8 cellular contexts compared by ENCODE assay signal in genomic region chr7:28685660-28686417, GRCh38.
DNase-seq lines count a peak whose midpoint lies in the region; ATAC-seq and TF ChIP-seq lines count a peak whose summit lies in the region.

No MANE protein-coding gene starts in this region.

- H3K36me3 ChIP-seq in IMR-90 (ENCODE audit: control insufficient read depth, insufficient read depth, low read length) (no peaks in the 10 kb centered on the region), RWPE2 (ENCODE audit: low read depth) (no peaks in the 10 kb centered on the region), endocrine pancreas (ENCODE audit: control insufficient read depth, insufficient read depth, low read length) (no peaks in the 10 kb centered on the region), liver (ENCODE audit: control insufficient read depth in 4 of 4, insufficient read depth in 3 of 4, low read depth in 1 of 4, low read length in 3 of 4) (no peaks in the 10 kb centered on the region)

- H3K23ac ChIP-seq in IMR-90 (ENCODE audit: low read depth, low read length): no peak overlapping the region

- BruUV-seq in IMR-90 (replicated peaks; lab: Mats Ljungman, UMichigan): no TSS peak

- no peaks in the 10 kb centered on the region for H3K27me3 Mint-ChIP-seq in stimulated activated naive CD8-positive, alpha-beta T cell treated with anti-CD3 and anti-CD28 coated beads, Interleukin-15, amount 100 ng/mL, for 72 hours

- no peak overlapping the region for H2BK15ac ChIP-seq in IMR-90 (ENCODE audit: low read depth, low read length)

- peak overlapping the region; percentile 71 for H3K27ac ChIP-seq in IMR-90 (ENCODE audit: insufficient read depth, low read length)
- peak overlapping the region; percentile 85 for H3K27ac ChIP-seq in RWPE2 (ENCODE audit: poor library complexity, severe bottlenecking)
- peak overlapping the region; percentile 57 to 70 for H3K27ac ChIP-seq in liver (ENCODE audit: low read depth in 1 of 2, low read length in 2 of 2)

- peak overlapping the region; percentile 81 for H3K56ac ChIP-seq in IMR-90 (ENCODE audit: extremely low read depth, insufficient read depth, low read length)

- POLR2A ChIA-PET in IMR-90 (lab: Charles Lee; ENCODE audit: unreplicated experiment): interaction anchor here (0.6 to 1.0 kb wide), 4 partner anchors 8 to 23 kb away, joined by 3 to 7 read pairs (median 3); no protein-coding TSS in a partner anchor

- peak; percentile 88 for DNase-seq in AG08396 (ENCODE audit: low spot score)
- peak; percentile 99 for DNase-seq in IMR-90
- peak; percentile 85 for DNase-seq in RWPE2 (ENCODE audit: low spot score)
- DNase-seq in stimulated activated naive CD8-positive, alpha-beta T cell treated with anti-CD3 and anti-CD28 coated beads, Interleukin-15, amount 100 ng/mL, for 72 hours: peak; percentile 6 to 27

- H3K9me1 ChIP-seq in IMR-90 (ENCODE audit: insufficient read depth, low read length): no peaks in the 10 kb centered on the region

- 0 out of 2 replicates have a peak, but pooled peaks have one; percentile 4 for TF ChIP-seq RAD21 in IMR-90 (IDR thresholded peaks at IDR 0.05; ENCODE audit: low read length)
- TF ChIP-seq RAD21 in liver (IDR thresholded peaks at IDR 0.05): peak; percentile 31 to 39

- peak overlapping the region; percentile 67; the same call in 1 of the 2 replicates for H3K4ac ChIP-seq in IMR-90 (ENCODE audit: low read depth, low read length)

- H3K9me3 Mint-ChIP-seq in stimulated activated naive CD8-positive, alpha-beta T cell treated with anti-CD3 and anti-CD28 coated beads, Interleukin-15, amount 100 ng/mL, for 72 hours: no peaks in the 10 kb centered on the region

- H3K27me3 ChIP-seq in IMR-90 (ENCODE audit: control insufficient read depth, insufficient read depth, low read length): no peaks in the 10 kb centered on the region
- H3K27me3 ChIP-seq in RWPE2 (ENCODE audit: insufficient read depth, poor library complexity, severe bottlenecking): no peaks in the 10 kb centered on the region
- H3K27me3 ChIP-seq in endocrine pancreas (ENCODE audit: control insufficient read depth, insufficient read depth, low read length): no peaks in the 10 kb centered on the region
- peaks cover 0 to 4% (median 0%) of the 10 kb centered on the region in 4 donors for H3K27me3 ChIP-seq in liver (ENCODE audit: control insufficient read depth in 4 of 4, insufficient read depth in 4 of 4, low read length in 3 of 4)

- H3K4me2 ChIP-seq in IMR-90 (ENCODE audit: low read depth, low read length): peak overlapping the region; percentile 88

- H2AK5ac ChIP-seq in IMR-90 (ENCODE audit: low read depth, low read length): no peak overlapping the region

- H3K4me3 Mint-ChIP-seq in stimulated activated naive CD8-positive, alpha-beta T cell treated with anti-CD3 and anti-CD28 coated beads, Interleukin-15, amount 100 ng/mL, for 72 hours: no peak overlapping the region

- intact Hi-C loops in IMR-90 (cut with micrococcal nuclease): loop anchor here (1.0 kb wide), 2 partner anchors 167 to 277 kb away; no protein-coding TSS in a partner anchor

- peak overlapping the region; percentile 79 for H2BK120ac ChIP-seq in IMR-90 (ENCODE audit: low read depth, low read length)

- peak overlapping the region; percentile 45 for H3K4me3 ChIP-seq in IMR-90 (ENCODE audit: insufficient read depth, low read depth, low read length)
- peak overlapping the region; percentile 36 for H3K4me3 ChIP-seq in RWPE2 (ENCODE audit: severe bottlenecking)
- H3K4me3 ChIP-seq in endocrine pancreas (ENCODE audit: control insufficient read depth, insufficient read depth, low read length): peak overlapping the region; percentile 83
- H3K4me3 ChIP-seq in liver (ENCODE audit: low read depth in 1 of 3, low read length in 3 of 3): peak overlapping the region in 2 of 3 donors; percentile 18 to 37

- H4K20me1 ChIP-seq in IMR-90 (ENCODE audit: insufficient read depth, low read length): no peaks in the 10 kb centered on the region

- in situ Hi-C loops in IMR-90 (cut with MboI; ENCODE audit: low sequenced_read_pairs): no loop called here

- H3K14ac ChIP-seq in IMR-90 (replicated peaks; ENCODE audit: low read depth, low read length): peak overlapping the region; percentile 53

- TF ChIP-seq CTCF in IMR-90 (conservative IDR thresholded peaks at IDR 0.05; ENCODE audit: low read depth, low read length): no peak
- no peak for TF ChIP-seq CTCF in RWPE2 (IDR thresholded peaks at IDR 0.05; ENCODE audit: poor library complexity, severe bottlenecking)
- TF ChIP-seq CTCF in liver (IDR thresholded peaks at IDR 0.05; ENCODE audit: low read depth, low read length, missing input control): no peak

- H3K4me1 Mint-ChIP-seq in stimulated activated naive CD8-positive, alpha-beta T cell treated with anti-CD3 and anti-CD28 coated beads, Interleukin-15, amount 100 ng/mL, for 72 hours: no peaks in the 10 kb centered on the region

- no peak overlapping the region for H3K27ac Mint-ChIP-seq in stimulated activated naive CD8-positive, alpha-beta T cell treated with anti-CD3 and anti-CD28 coated beads, Interleukin-15, amount 100 ng/mL, for 72 hours

- 0 out of 2 replicates have a peak overlapping the region, but pooled peaks have one; percentile 3 for H4K5ac ChIP-seq in IMR-90 (ENCODE audit: low read depth, low read length)

- H3K79me1 ChIP-seq in IMR-90 (ENCODE audit: low read depth in 1 of 2, low read length in 2 of 2): 0 out of 4 replicates have a peak, but pooled peaks cover 4 to 5% of the 10 kb centered on the region in 2 experiments

- CTCF ChIA-PET in IMR-90 (lab: Yijun Ruan, JAX): interaction anchor here (0.6 to 1.3 kb wide), 4 partner anchors 16 to 1490 kb away, joined by 3 to 5 read pairs (median 4); no protein-coding TSS in a partner anchor

- peak overlapping the region; percentile 58 for H3K9ac ChIP-seq in IMR-90 (ENCODE audit: low read depth, low read length)
- H3K9ac ChIP-seq in endocrine pancreas (ENCODE audit: control insufficient read depth, insufficient read depth, low read length): peak overlapping the region; percentile 24
- H3K9ac ChIP-seq in liver (ENCODE audit: low read depth in 1 of 2, low read length in 2 of 2): peak overlapping the region; percentile 22 to 63

- H2AFZ ChIP-seq in IMR-90 (replicated peaks; ENCODE audit: low read length, poor library complexity): peak overlapping the region; percentile 72

- H3K9me3 ChIP-seq in IMR-90 (ENCODE audit: control insufficient read depth, insufficient read depth, low read length): no peaks in the 10 kb centered on the region
- H3K9me3 ChIP-seq in RWPE2 (ENCODE audit: severe bottlenecking): no peaks in the 10 kb centered on the region
- H3K9me3 ChIP-seq in endocrine pancreas (ENCODE audit: control insufficient read depth, low read length): no peaks in the 10 kb centered on the region
- H3K9me3 ChIP-seq in liver (ENCODE audit: control insufficient read depth in 4 of 4, low read length in 3 of 4): no peaks in the 10 kb centered on the region

- peak; percentile 93 for TF ChIP-seq POLR2A in IMR-90 (IDR thresholded peaks at IDR 0.05; ENCODE audit: low read depth, low read length)

- peak overlapping the region; percentile 57 for H2BK5ac ChIP-seq in IMR-90 (ENCODE audit: low read depth, low read length, poor library complexity, severe bottlenecking)

- WGBS in IMR-90 (ENCODE audit: extremely low coverage in 2 of 2, insufficient read length in 1 of 2), 2 experiments: 0% methylated on average over 1 of the region's 15 CpGs; no CpG with 5 or more reads in 1 of the 2 experiments
- 20% methylated on average over 15 of the region's 15 CpGs for WGBS in liver

- H3K4me1 ChIP-seq in IMR-90 (ENCODE audit: control insufficient read depth, insufficient read depth, low read length): peaks cover 4% of the 10 kb centered on the region
- peaks cover 3% of the 10 kb centered on the region for H3K4me1 ChIP-seq in RWPE2 (ENCODE audit: insufficient read depth, poor library complexity, severe bottlenecking)
- H3K4me1 ChIP-seq in endocrine pancreas (ENCODE audit: control insufficient read depth, insufficient read depth, low read length): no peaks in the 10 kb centered on the region
- peaks cover 0 to 2% (median 0%) of the 10 kb centered on the region in 4 donors for H3K4me1 ChIP-seq in liver (ENCODE audit: control insufficient read depth in 4 of 4, insufficient read depth in 4 of 4, low read length in 3 of 4)

- dilution Hi-C loops in IMR-90 (cut with HindIII; ENCODE audit: low sequenced_read_pairs, unreplicated experiment): no loop called here

- H3K18ac ChIP-seq in IMR-90 (ENCODE audit: low read depth, low read length): peak overlapping the region; percentile 60

- peak overlapping the region; percentile 57 for H2BK20ac ChIP-seq in IMR-90 (ENCODE audit: low read depth, low read length)

- peak overlapping the region in 1 of 2 experiments; percentile 39; a peak in 2 of 4 replicates for H4K8ac ChIP-seq in IMR-90 (ENCODE audit: low read depth in 2 of 2, low read length in 2 of 2)

- H4K91ac ChIP-seq in IMR-90 (ENCODE audit: insufficient read depth, low read depth, low read length): peak overlapping the region; percentile 41

- no peak overlapping the region for H2AK9ac ChIP-seq in IMR-90 (replicated peaks; ENCODE audit: low read depth, low read length, poor library complexity)

- peak; percentile 59 for ATAC-seq in GM19351 (IDR thresholded peaks at IDR 0.05; ENCODE audit: unreplicated experiment)
- ATAC-seq in IMR-90 (ENCODE audit: low read depth): peak; percentile 96
- peak; percentile 90 for ATAC-seq in RWPE2 (ENCODE audit: low read depth)
- peak; percentile 58 for ATAC-seq in stimulated activated naive CD8-positive, alpha-beta T cell treated with anti-CD3 and anti-CD28 coated beads, Interleukin-15, amount 100 ng/mL, for 72 hours
- no peak for ATAC-seq in GM18867 (IDR thresholded peaks at IDR 0.05; ENCODE audit: unreplicated experiment)

TF ChIP-seq in IMR-90, 13 proteins besides CTCF, POLR2A, EP300 and RAD21 (continues in another document):
- no peak; the same call in 1 of the 2 replicates for TF ChIP-seq MXI1 (IDR thresholded peaks at IDR 0.05; ENCODE audit: borderline replicate concordance, low read depth, low read length)
- TF ChIP-seq CEBPB (IDR thresholded peaks at IDR 0.05; ENCODE audit: low read depth, low read length): peak; percentile 95
- TF ChIP-seq RCOR1 (IDR thresholded peaks at IDR 0.05; ENCODE audit: insufficient replicate concordance, low read length): peak; percentile 56
- TF ChIP-seq SMC3 (IDR thresholded peaks at IDR 0.05; ENCODE audit: low read depth, low read length): no peak
- no peak for TF ChIP-seq RFX5 (IDR thresholded peaks at IDR 0.05; ENCODE audit: low read depth, low read length)
- 0 out of 2 replicates have a peak, but pooled peaks have one; percentile 3 for TF ChIP-seq MAFK (IDR thresholded peaks at IDR 0.05; ENCODE audit: low read depth, low read length)

TF ChIP-seq in liver, 16 proteins besides CTCF, POLR2A, EP300 and RAD21 (continues in another document):
- peak; percentile 8 for TF ChIP-seq NR2F2 (IDR thresholded peaks at IDR 0.05)
- TF ChIP-seq FOXA1 (IDR thresholded peaks at IDR 0.05): no peak
- TF ChIP-seq JUND (IDR thresholded peaks at IDR 0.05): peak; percentile 99
- peak; percentile 91 for TF ChIP-seq ATF3 (IDR thresholded peaks at IDR 0.05)
- peak; percentile 37 for TF ChIP-seq YY1 (IDR thresholded peaks at IDR 0.05)
- TF ChIP-seq HNF4A (conservative IDR thresholded peaks at IDR 0.05): peak in 1 of 2 donors; percentile 15

Comparison
In these comparisons a context has a peak if more than half of its experiments do, and no peak if none do; other contexts are left out.
1. DNase-seq: peak in every context shown above with its lines; median percentile 99 in IMR-90; 88 in AG08396; 85 in RWPE2; 16 in stimulated activated naive CD8-positive, alpha-beta T cell treated with anti-CD3 and anti-CD28 coated beads, Interleukin-15, amount 100 ng/mL, for 72 hours.
2. H3K4me3 ChIP-seq: peak in every context shown above with its lines; median percentile 83 in endocrine pancreas; 45 in IMR-90; 36 in RWPE2; 28 in liver.